Comparison of ENCODE assay signal across 8 cellular contexts in genomic region chr10:119725550-119726290, GRCh38. TPM values are rescaled to one million over a fixed set of nuclear protein-coding genes. Genes with fewer than 3 reads are reported as not detected.
DNase-seq lines count a peak whose midpoint lies in the region; ATAC-seq and TF ChIP-seq lines count a peak whose summit lies in the region.

INPP5F (plus strand) TSS chr10:119726050; CDS start chr10:119726263, 213 bp downstream.

- H3K36me3 ChIP-seq in adrenal gland (replicated peaks in 1 of 2) (no peaks in the 10 kb centered on the region), heart right ventricle (no peaks in the 10 kb centered on the region), upper lobe of right lung (no peaks in the 10 kb centered on the region)

- intact Hi-C loops in adrenal gland (cut with DNase I): no loop called here
- intact Hi-C loops in heart right ventricle (cut with DNase I): loop anchor here in 6 of 10 donors (1.0 to 10.0 kb wide), 7 partner anchors 38 to 147 kb away; partner anchors contain the start of genes MCMBP (in 1 of the 6) and TIAL1 (in 1 of the 6)
- intact Hi-C loops in posterior vena cava (cut with DNase I): no loop called here
- intact Hi-C loops in upper lobe of right lung (cut with DNase I): no loop called here

- TF ChIP-seq POLR2A in adrenal gland (IDR thresholded peaks at IDR 0.05): peak; percentile 77 to 79

- H3K4me3 ChIP-seq in GM12875 (ENCODE audit: low read depth, low read length) (peak within 1 kb of the TSS; percentile 68), adrenal gland (peak within 1 kb of the TSS; percentile 52 to 100 (median 68)), heart right ventricle (peak within 1 kb of the TSS; percentile 44 to 95 (median 82)), upper lobe of right lung (peak within 1 kb of the TSS; percentile 78)

- H3K27me3 ChIP-seq in adrenal gland (no peaks in the 10 kb centered on the region), heart right ventricle (no peaks in the 10 kb centered on the region), upper lobe of right lung (no peaks in the 10 kb centered on the region)

- H3K27ac ChIP-seq in adrenal gland (peak within 1 kb of the TSS; percentile 51 to 98 (median 81)), heart right ventricle (peak within 1 kb of the TSS; percentile 66 to 98 (median 96)), upper lobe of right lung (peak within 1 kb of the TSS; percentile 96)

- peak; percentile 100 for DNase-seq in NCI-H1436 (lab: John Stamatoyannopoulos, UW)
- peak; percentile 98 for DNase-seq in T follicular helper cell (ENCODE audit: low read depth)
- DNase-seq in adrenal gland: peak; percentile 99 to 100 (median 99)
- peak; percentile 99 to 100 for DNase-seq in heart right ventricle
- DNase-seq in posterior vena cava (ENCODE audit: low spot score): peak; percentile 100
- DNase-seq in upper lobe of right lung: peak; percentile 100

- WGBS in adrenal gland, 4 donors: 0 to 1% (median 0%) methylated on average over 4 to 83 of the region's 84 CpGs
- 1% methylated on average over 56 to 84 of the region's 84 CpGs for WGBS in heart right ventricle, 2 donors

- peak; percentile 84 for ATAC-seq in HG02840 (IDR thresholded peaks at IDR 0.05; ENCODE audit: low FRiP score, unreplicated experiment)
- ATAC-seq in heart right ventricle: peak; percentile 98 to 100 (median 99)
- peak; percentile 99 for ATAC-seq in upper lobe of right lung

- H3K9me3 ChIP-seq in adrenal gland (replicated peaks in 1 of 3) (no peaks in the 10 kb centered on the region), heart right ventricle (no peaks in the 10 kb centered on the region), upper lobe of right lung (no peaks in the 10 kb centered on the region)

- H3K4me1 ChIP-seq in adrenal gland (replicated peaks in 1 of 2) (peaks cover 0 to 28% of the 10 kb centered on the region in 2 donors), heart right ventricle (peaks cover 3 to 37% (median 28%) of the 10 kb centered on the region in 9 donors), upper lobe of right lung (peaks cover 11% of the 10 kb centered on the region)

- TF ChIP-seq CTCF in GM12875 (IDR thresholded peaks at IDR 0.05; ENCODE audit: borderline replicate concordance, insufficient read depth, low read depth, low read length): peak; percentile 12; the same call in 1 of the 2 replicates
- TF ChIP-seq CTCF in adrenal gland (IDR thresholded peaks at IDR 0.05): peak in 3 of 6 experiments; percentile 9 to 48 (median 29)
- TF ChIP-seq CTCF in heart right ventricle (IDR thresholded peaks at IDR 0.05): peak in 8 of 9 donors; percentile 25 to 65 (median 41)
- TF ChIP-seq CTCF in upper lobe of right lung (IDR thresholded peaks at IDR 0.05): peak; percentile 28

RNA-seq across cellular contexts. Expression of gene INPP5F, which starts in this region (rescaled TPM):
- total RNA-seq in adrenal gland: 10 to 100 TPM in 4 of 8 donors, 1 to 10 TPM in 4; 5.1 to 19.3 (median 9.9) TPM
- polyA plus RNA-seq in adrenal gland: 10 to 100 TPM in 2 of 3 donors, 1 to 10 TPM in 1; 7.0 to 26.4 (median 10.1) TPM
- total RNA-seq in heart right ventricle: 10 to 100 TPM in 2 of 10 donors, 1 to 10 TPM in 8; 4.2 to 13.3 (median 7.5) TPM
- polyA plus RNA-seq in heart right ventricle: 1 to 10 TPM; 4.0 to 4.5 TPM
- 10 to 100 TPM; 10.5 to 21.9 TPM for total RNA-seq in posterior vena cava
- total RNA-seq in upper lobe of right lung: 13.9 TPM

Comparison
In these comparisons a context has a peak if more than half of its experiments do, and no peak if none do; other contexts are left out.
1. Peak in every context shown above with its lines: DNase-seq, ATAC-seq, H3K4me3 ChIP-seq and H3K27ac ChIP-seq.
2. intact Hi-C loops: an anchor here in heart right ventricle (1.0 to 10.0 kb wide); none called in adrenal gland, posterior vena cava and upper lobe of right lung.